17 cellular contexts compared by ENCODE assay signal in genomic region chr3:31831526-31832034, GRCh38.
"Had no signal": no experiment of that assay in that cellular context is flagged by ENCODE, and none has a peak within 500 bp of the region (broad histone marks: within the 10 kb centered on the region; RNA-seq: fewer than 3 reads in every experiment).

No MANE protein-coding gene starts in this region.

- H3K27me3 ChIP-seq: heart left ventricle, spleen had no signal

- H3K36me3 ChIP-seq: heart left ventricle, left ventricle myocardium inferior, prostate gland had no signal

- H3K27ac Mint-ChIP-seq: activated CD8-positive, alpha-beta T cell treated with anti-CD3 and anti-CD28 coated beads, Interleukin-2, amount 10 ng/mL, durations not matched to agents 7 days and 5 days; activated naive CD8-positive, alpha-beta T cell treated with anti-CD3 and anti-CD28 coated beads, Interleukin-2, amount 50 U/mL, for 24 hours; activated T-helper 1 cell treated with anti-CD3 and anti-CD28 coated beads, Interleukin-12 subunit alpha, Interleukin-12 subunit beta, Interleukin-2, Interleukin-4 antibody, amounts not matched to agents 30 ng/mL and 10 ng/mL and 1 ng/mL, durations not matched to agents 14 hours and 24 hours and 36 hours; natural killer cell treated with Interleukin-12 subunit alpha and Interleukin-12 subunit beta and Interleukin-15 and Interleukin-18, amount 100 ng/mL, for 72 hours had no signal

- H3K9me3 ChIP-seq: heart left ventricle, left ventricle myocardium inferior, prostate gland, spleen had no signal

- H3K27ac ChIP-seq: heart left ventricle, left ventricle myocardium inferior, prostate gland, spleen, VCaP had no signal

- H3K4me3 Mint-ChIP-seq: activated CD8-positive, alpha-beta T cell treated with anti-CD3 and anti-CD28 coated beads, Interleukin-2, amount 10 ng/mL, durations not matched to agents 7 days and 5 days; activated naive CD8-positive, alpha-beta T cell treated with anti-CD3 and anti-CD28 coated beads, Interleukin-2, amount 50 U/mL, for 24 hours; activated T-helper 1 cell treated with anti-CD3 and anti-CD28 coated beads, Interleukin-12 subunit alpha, Interleukin-12 subunit beta, Interleukin-2, Interleukin-4 antibody, amounts not matched to agents 30 ng/mL and 10 ng/mL and 1 ng/mL, durations not matched to agents 14 hours and 24 hours and 36 hours; natural killer cell treated with Interleukin-12 subunit alpha and Interleukin-12 subunit beta and Interleukin-15 and Interleukin-18, amount 100 ng/mL, for 72 hours had no signal

- H3K36me3 Mint-ChIP-seq: natural killer cell treated with Interleukin-12 subunit alpha and Interleukin-12 subunit beta and Interleukin-15 and Interleukin-18, amount 100 ng/mL, for 72 hours had no signal

- H3K27me3 Mint-ChIP-seq: activated naive CD8-positive, alpha-beta T cell treated with anti-CD3 and anti-CD28 coated beads, Interleukin-2, amount 50 U/mL, for 24 hours had no signal

- FAIRE-seq: endometrium had no signal

- H3K4me1 ChIP-seq: left ventricle myocardium inferior, prostate gland had no signal

- H3K4me3 ChIP-seq: heart left ventricle, left ventricle myocardium inferior, prostate gland, spleen had no signal

- DNase-seq: activated CD4-positive, alpha-beta T cell treated with anti-CD3 and anti-CD28 coated beads, Interleukin-2, amount 50 U/mL, for 1 hour; activated CD4-positive, CD25-positive, alpha-beta regulatory T cell treated with anti-CD3 and anti-CD28 coated beads, Interleukin-2, amount 50 U/mL, for 72 hours; activated CD8-positive, alpha-beta T cell treated with anti-CD3 and anti-CD28 coated beads, Interleukin-2, amount 10 ng/mL, durations not matched to agents 7 days and 5 days; activated gamma-delta T cell; activated naive CD4-positive, alpha-beta T cell treated with anti-CD3 and anti-CD28 coated beads, Interleukin-2, amount 50 U/mL, for 16 hours; activated naive CD8-positive, alpha-beta T cell treated with anti-CD3 and anti-CD28 coated beads, Interleukin-2, amount 50 U/mL, for 24 hours; effector CD4-positive, alpha-beta T cell; heart left ventricle; left ventricle myocardium inferior; spleen; stimulated activated CD4-positive, alpha-beta T cell treated with anti-CD3 and anti-CD28 coated beads, Interleukin-4, amount 100 ng/mL, for 1 hour; stimulated activated naive CD4-positive, alpha-beta T cell treated with Interleukin-2 at 50 U/mL for 16 hours had no signal

- H3K9me3 Mint-ChIP-seq: activated naive CD8-positive, alpha-beta T cell treated with anti-CD3 and anti-CD28 coated beads, Interleukin-2, amount 50 U/mL, for 24 hours; activated T-helper 1 cell treated with anti-CD3 and anti-CD28 coated beads, Interleukin-12 subunit alpha, Interleukin-12 subunit beta, Interleukin-2, Interleukin-4 antibody, amounts not matched to agents 30 ng/mL and 10 ng/mL and 1 ng/mL, durations not matched to agents 14 hours and 24 hours and 36 hours; natural killer cell treated with Interleukin-12 subunit alpha and Interleukin-12 subunit beta and Interleukin-15 and Interleukin-18, amount 100 ng/mL, for 72 hours had no signal
